1 cellular context compared by ENCODE assay signal in the genomic region with DNA sequence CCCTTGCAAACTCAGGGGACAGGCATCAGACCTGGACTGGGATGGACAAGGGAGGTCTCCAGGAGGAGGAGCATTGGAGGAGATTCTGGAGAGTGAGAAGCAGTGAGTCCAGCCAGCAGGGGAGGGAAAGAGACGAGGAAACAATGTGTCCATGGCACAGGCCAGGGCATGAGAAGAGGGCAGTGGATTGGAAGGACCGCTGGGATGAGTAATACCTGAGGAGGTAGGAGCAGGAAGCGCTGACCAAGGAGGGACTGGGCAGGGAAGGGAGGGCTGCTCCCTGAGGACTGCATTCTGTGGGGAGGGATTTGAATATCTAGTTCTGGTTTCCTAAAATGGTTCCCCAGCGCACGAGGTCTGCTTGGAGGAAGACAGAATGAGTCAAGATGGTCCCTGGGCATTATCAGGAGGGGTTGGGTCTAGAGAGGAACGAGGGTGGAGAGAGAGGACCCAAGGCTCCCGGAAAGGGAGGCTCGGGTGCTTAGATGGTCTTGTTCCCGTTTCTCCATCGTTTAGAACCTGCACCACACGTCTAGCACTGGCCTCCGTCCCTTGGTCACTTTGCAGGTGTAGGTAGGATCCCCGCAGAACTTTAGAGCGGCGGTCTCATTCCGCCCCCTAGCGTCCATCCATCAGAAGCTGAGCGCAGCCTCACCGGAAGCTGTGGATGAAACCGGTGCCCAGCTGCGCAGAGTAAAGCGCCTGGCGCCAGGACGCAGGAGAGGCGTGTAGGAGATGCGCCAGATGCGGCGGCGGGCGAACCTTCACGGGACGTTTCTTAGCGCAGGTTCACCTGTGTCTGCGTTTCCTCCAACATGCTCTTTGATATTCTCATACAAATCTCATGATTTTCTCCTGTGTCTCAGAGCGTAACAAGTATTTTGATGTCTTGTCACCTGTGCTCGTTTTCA.
TF ChIP-seq lines count a peak whose summit lies in the region.

No MANE protein-coding gene starts in this region.

TF ChIP-seq in HepG2, 621 proteins besides CTCF, POLR2A, EP300 and RAD21 (continued from another document and continues in another):
- TF ChIP-seq, protein P1, sequence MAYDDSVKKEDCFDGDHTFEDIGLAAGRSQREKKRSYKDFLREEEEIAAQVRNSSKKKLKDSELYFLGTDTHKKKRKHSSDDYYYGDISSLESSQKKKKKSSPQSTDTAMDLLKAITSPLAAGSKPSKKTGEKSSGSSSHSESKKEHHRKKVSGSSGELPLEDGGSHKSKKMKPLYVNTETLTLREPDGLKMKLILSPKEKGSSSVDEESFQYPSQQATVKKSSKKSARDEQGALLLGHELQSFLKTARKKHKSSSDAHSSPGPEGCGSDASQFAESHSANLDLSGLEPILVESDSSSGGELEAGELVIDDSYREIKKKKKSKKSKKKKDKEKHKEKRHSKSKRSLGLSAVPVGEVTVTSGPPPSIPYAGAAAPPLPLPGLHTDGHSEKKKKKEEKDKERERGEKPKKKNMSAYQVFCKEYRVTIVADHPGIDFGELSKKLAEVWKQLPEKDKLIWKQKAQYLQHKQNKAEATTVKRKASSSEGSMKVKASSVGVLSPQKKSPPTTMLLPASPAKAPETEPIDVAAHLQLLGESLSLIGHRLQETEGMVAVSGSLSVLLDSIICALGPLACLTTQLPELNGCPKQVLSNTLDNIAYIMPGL (CRISPR knock-in tag; IDR thresholded peaks at IDR 0.05; ENCODE audit: borderline replicate concordance in 1 of 2, low read depth in 1 of 2) = 0 out of 4 replicates have a peak, but pooled peaks have one; percentile 35 to 39
- no peak for TF ChIP-seq ZNF83 (CRISPR knock-in tag; IDR thresholded peaks at IDR 0.05; ENCODE audit: borderline replicate concordance)
- TF ChIP-seq, protein P2, sequence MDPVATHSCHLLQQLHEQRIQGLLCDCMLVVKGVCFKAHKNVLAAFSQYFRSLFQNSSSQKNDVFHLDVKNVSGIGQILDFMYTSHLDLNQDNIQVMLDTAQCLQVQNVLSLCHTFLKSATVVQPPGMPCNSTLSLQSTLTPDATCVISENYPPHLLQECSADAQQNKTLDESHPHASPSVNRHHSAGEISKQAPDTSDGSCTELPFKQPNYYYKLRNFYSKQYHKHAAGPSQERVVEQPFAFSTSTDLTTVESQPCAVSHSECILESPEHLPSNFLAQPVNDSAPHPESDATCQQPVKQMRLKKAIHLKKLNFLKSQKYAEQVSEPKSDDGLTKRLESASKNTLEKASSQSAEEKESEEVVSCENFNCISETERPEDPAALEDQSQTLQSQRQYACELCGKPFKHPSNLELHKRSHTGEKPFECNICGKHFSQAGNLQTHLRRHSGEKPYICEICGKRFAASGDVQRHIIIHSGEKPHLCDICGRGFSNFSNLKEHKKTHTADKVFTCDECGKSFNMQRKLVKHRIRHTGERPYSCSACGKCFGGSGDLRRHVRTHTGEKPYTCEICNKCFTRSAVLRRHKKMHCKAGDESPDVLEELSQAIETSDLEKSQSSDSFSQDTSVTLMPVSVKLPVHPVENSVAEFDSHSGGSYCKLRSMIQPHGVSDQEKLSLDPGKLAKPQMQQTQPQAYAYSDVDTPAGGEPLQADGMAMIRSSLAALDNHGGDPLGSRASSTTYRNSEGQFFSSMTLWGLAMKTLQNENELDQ (CRISPR knock-in tag; IDR thresholded peaks at IDR 0.05; ENCODE audit: borderline replicate concordance) = no peak
- no peak for TF ChIP-seq SRSF1 (optimal IDR thresholded peaks at IDR 0.05; ENCODE audit: low read depth, low read length)
- peak; percentile 90 for TF ChIP-seq GABPB1 (CRISPR knock-in tag; IDR thresholded peaks at IDR 0.05)
- TF ChIP-seq, protein P3, sequence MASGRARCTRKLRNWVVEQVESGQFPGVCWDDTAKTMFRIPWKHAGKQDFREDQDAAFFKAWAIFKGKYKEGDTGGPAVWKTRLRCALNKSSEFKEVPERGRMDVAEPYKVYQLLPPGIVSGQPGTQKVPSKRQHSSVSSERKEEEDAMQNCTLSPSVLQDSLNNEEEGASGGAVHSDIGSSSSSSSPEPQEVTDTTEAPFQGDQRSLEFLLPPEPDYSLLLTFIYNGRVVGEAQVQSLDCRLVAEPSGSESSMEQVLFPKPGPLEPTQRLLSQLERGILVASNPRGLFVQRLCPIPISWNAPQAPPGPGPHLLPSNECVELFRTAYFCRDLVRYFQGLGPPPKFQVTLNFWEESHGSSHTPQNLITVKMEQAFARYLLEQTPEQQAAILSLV (CRISPR knock-in tag; IDR thresholded peaks at IDR 0.05; ENCODE audit: borderline replicate concordance) = no peak
- no peak for TF ChIP-seq PTBP1 (IDR thresholded peaks at IDR 0.05; ENCODE audit: low read depth, low read length, poor library complexity, severe bottlenecking)
- TF ChIP-seq ZSCAN21 (CRISPR knock-in tag; IDR thresholded peaks at IDR 0.05; ENCODE audit: borderline replicate concordance) = 0 out of 2 replicates have a peak, but pooled peaks have one; percentile 23
- TF ChIP-seq ZNF850 (CRISPR knock-in tag; conservative IDR thresholded peaks at IDR 0.05) = no peak
- TF ChIP-seq PAWR (CRISPR knock-in tag; IDR thresholded peaks at IDR 0.05; ENCODE audit: borderline replicate concordance) = no peak
- 0 out of 2 replicates have a peak, but pooled peaks have one; percentile 43 for TF ChIP-seq ZMYM4 (CRISPR knock-in tag; IDR thresholded peaks at IDR 0.05)
- TF ChIP-seq KDM2A (CRISPR knock-in tag; IDR thresholded peaks at IDR 0.05; ENCODE audit: borderline replicate concordance, low read depth) = peak; percentile 76; the same call in 1 of the 2 replicates
- no peak for TF ChIP-seq ZNF101 (CRISPR knock-in tag; IDR thresholded peaks at IDR 0.05; ENCODE audit: borderline replicate concordance, low read depth)
- TF ChIP-seq, protein P4, sequence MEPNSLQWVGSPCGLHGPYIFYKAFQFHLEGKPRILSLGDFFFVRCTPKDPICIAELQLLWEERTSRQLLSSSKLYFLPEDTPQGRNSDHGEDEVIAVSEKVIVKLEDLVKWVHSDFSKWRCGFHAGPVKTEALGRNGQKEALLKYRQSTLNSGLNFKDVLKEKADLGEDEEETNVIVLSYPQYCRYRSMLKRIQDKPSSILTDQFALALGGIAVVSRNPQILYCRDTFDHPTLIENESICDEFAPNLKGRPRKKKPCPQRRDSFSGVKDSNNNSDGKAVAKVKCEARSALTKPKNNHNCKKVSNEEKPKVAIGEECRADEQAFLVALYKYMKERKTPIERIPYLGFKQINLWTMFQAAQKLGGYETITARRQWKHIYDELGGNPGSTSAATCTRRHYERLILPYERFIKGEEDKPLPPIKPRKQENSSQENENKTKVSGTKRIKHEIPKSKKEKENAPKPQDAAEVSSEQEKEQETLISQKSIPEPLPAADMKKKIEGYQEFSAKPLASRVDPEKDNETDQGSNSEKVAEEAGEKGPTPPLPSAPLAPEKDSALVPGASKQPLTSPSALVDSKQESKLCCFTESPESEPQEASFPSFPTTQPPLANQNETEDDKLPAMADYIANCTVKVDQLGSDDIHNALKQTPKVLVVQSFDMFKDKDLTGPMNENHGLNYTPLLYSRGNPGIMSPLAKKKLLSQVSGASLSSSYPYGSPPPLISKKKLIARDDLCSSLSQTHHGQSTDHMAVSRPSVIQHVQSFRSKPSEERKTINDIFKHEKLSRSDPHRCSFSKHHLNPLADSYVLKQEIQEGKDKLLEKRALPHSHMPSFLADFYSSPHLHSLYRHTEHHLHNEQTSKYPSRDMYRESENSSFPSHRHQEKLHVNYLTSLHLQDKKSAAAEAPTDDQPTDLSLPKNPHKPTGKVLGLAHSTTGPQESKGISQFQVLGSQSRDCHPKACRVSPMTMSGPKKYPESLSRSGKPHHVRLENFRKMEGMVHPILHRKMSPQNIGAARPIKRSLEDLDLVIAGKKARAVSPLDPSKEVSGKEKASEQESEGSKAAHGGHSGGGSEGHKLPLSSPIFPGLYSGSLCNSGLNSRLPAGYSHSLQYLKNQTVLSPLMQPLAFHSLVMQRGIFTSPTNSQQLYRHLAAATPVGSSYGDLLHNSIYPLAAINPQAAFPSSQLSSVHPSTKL (CRISPR knock-in tag; IDR thresholded peaks at IDR 0.05) = peak; percentile 32; the same call in 1 of the 2 replicates
- TF ChIP-seq KDM4B (CRISPR knock-in tag; IDR thresholded peaks at IDR 0.05) = no peak
- peak; percentile 49 for TF ChIP-seq GABPA (IDR thresholded peaks at IDR 0.05; ENCODE audit: low read depth, low read length)
- peak; percentile 82 for TF ChIP-seq GABPA (CRISPR knock-in tag; IDR thresholded peaks at IDR 0.05; ENCODE audit: low read depth)
- TF ChIP-seq FLYWCH1 (CRISPR knock-in tag; IDR thresholded peaks at IDR 0.05) = no peak
- TF ChIP-seq PPARG (CRISPR knock-in tag; conservative IDR thresholded peaks at IDR 0.05) = no peak
- TF ChIP-seq SALL1 (CRISPR knock-in tag; IDR thresholded peaks at IDR 0.05) = peak; percentile 50; the same call in 1 of the 2 replicates
- TF ChIP-seq, protein P5, sequence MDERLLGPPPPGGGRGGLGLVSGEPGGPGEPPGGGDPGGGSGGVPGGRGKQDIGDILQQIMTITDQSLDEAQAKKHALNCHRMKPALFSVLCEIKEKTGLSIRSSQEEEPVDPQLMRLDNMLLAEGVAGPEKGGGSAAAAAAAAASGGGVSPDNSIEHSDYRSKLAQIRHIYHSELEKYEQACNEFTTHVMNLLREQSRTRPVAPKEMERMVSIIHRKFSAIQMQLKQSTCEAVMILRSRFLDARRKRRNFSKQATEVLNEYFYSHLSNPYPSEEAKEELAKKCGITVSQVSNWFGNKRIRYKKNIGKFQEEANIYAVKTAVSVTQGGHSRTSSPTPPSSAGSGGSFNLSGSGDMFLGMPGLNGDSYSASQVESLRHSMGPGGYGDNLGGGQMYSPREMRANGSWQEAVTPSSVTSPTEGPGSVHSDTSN (CRISPR knock-in tag; IDR thresholded peaks at IDR 0.05) = no peak
- no peak for TF ChIP-seq PITX1 (CRISPR knock-in tag; IDR thresholded peaks at IDR 0.05)
- TF ChIP-seq NAIF1 (CRISPR knock-in tag; IDR thresholded peaks at IDR 0.05; ENCODE audit: borderline replicate concordance) = no peak
- TF ChIP-seq TSC22D2 (CRISPR knock-in tag; IDR thresholded peaks at IDR 0.05; ENCODE audit: borderline replicate concordance) = no peak
- TF ChIP-seq, protein P6, sequence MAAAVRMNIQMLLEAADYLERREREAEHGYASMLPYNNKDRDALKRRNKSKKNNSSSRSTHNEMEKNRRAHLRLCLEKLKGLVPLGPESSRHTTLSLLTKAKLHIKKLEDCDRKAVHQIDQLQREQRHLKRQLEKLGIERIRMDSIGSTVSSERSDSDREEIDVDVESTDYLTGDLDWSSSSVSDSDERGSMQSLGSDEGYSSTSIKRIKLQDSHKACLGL (CRISPR knock-in tag; IDR thresholded peaks at IDR 0.05) = no peak
- TF ChIP-seq, protein P7, sequence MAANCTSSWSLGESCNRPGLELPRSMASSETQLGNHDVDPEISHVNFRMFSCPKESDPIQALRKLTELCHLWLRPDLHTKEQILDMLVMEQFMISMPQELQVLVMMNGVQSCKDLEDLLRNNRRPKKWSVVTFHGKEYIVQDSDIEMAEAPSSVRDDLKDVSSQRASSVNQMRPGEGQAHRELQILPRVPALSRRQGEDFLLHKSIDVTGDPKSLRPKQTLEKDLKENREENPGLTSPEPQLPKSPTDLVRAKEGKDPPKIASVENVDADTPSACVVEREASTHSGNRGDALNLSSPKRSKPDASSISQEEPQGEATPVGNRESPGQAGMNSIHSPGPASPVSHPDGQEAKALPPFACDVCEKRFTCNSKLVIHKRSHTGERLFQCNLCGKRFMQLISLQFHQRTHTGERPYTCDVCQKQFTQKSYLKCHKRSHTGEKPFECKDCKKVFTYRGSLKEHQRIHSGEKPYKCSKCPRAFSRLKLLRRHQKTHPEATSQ (CRISPR knock-in tag; IDR thresholded peaks at IDR 0.05; ENCODE audit: borderline replicate concordance) = no peak
- TF ChIP-seq ZNF33B (CRISPR knock-in tag; IDR thresholded peaks at IDR 0.05) = no peak
- TF ChIP-seq RNF2 (conservative IDR thresholded peaks at IDR 0.05; ENCODE audit: low read depth) = no peak
- TF ChIP-seq ZNF24 (IDR thresholded peaks at IDR 0.05) = no peak
- no peak for TF ChIP-seq ZNF709 (CRISPR knock-in tag; IDR thresholded peaks at IDR 0.05)
- TF ChIP-seq ZFYVE20 (CRISPR knock-in tag; IDR thresholded peaks at IDR 0.05; ENCODE audit: borderline replicate concordance, low read depth) = no peak
- TF ChIP-seq SP2 (CRISPR knock-in tag; IDR thresholded peaks at IDR 0.05) = no peak
- TF ChIP-seq KDM1A (CRISPR knock-in tag; IDR thresholded peaks at IDR 0.05) = no peak
- TF ChIP-seq, protein P8, sequence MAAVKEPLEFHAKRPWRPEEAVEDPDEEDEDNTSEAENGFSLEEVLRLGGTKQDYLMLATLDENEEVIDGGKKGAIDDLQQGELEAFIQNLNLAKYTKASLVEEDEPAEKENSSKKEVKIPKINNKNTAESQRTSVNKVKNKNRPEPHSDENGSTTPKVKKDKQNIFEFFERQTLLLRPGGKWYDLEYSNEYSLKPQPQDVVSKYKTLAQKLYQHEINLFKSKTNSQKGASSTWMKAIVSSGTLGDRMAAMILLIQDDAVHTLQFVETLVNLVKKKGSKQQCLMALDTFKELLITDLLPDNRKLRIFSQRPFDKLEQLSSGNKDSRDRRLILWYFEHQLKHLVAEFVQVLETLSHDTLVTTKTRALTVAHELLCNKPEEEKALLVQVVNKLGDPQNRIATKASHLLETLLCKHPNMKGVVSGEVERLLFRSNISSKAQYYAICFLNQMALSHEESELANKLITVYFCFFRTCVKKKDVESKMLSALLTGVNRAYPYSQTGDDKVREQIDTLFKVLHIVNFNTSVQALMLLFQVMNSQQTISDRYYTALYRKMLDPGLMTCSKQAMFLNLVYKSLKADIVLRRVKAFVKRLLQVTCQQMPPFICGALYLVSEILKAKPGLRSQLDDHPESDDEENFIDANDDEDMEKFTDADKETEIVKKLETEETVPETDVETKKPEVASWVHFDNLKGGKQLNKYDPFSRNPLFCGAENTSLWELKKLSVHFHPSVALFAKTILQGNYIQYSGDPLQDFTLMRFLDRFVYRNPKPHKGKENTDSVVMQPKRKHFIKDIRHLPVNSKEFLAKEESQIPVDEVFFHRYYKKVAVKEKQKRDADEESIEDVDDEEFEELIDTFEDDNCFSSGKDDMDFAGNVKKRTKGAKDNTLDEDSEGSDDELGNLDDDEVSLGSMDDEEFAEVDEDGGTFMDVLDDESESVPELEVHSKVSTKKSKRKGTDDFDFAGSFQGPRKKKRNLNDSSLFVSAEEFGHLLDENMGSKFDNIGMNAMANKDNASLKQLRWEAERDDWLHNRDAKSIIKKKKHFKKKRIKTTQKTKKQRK (IDR thresholded peaks at IDR 0.05; ENCODE audit: low read length) = no peak
- TF ChIP-seq, protein P9, sequence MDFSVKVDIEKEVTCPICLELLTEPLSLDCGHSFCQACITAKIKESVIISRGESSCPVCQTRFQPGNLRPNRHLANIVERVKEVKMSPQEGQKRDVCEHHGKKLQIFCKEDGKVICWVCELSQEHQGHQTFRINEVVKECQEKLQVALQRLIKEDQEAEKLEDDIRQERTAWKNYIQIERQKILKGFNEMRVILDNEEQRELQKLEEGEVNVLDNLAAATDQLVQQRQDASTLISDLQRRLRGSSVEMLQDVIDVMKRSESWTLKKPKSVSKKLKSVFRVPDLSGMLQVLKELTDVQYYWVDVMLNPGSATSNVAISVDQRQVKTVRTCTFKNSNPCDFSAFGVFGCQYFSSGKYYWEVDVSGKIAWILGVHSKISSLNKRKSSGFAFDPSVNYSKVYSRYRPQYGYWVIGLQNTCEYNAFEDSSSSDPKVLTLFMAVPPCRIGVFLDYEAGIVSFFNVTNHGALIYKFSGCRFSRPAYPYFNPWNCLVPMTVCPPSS (IDR thresholded peaks at IDR 0.05) = no peak
